ENCODE assay signal across 8 cellular contexts in the genomic region with DNA sequence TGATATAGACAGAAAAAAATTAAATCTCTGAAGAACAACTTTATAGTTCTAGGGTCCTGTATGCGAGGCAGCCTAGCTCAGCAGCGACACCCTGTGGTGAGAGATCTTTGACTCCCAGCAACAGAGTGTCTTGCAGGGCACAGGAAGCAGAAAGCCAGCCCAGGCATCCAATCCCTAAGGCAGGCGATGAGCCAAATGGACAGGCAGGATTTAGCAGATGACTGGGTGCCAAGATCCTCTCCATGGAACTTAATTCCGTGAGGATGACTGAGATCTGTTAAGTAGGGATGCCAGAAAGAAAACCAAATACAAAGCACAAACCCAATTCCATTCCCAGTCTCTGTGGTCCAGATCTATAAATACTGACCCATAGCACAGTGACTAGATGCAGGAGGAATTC. TPM values are rescaled to one million over a fixed set of nuclear protein-coding genes. Genes with fewer than 3 reads are reported as not detected.
A peak's percentile ranks its signal among the peaks of the same experiment; 100 is the strongest.
DNase-seq lines count a peak whose midpoint lies in the region; ATAC-seq, FAIRE-seq and TF ChIP-seq lines count a peak whose summit lies in the region.

No MANE protein-coding gene starts in this region.

- peaks cover 26% of the 10 kb centered on the region for H3K4me1 Mint-ChIP-seq in progenitor cell of endocrine pancreas (ENCODE audit: low read depth)

- no peaks in the 10 kb centered on the region for H3K9me3 Mint-ChIP-seq in activated naive CD4-positive, alpha-beta T cell treated with anti-CD3 and anti-CD28 coated beads, Interleukin-2, amount 50 U/mL, for 72 hours
- no peaks in the 10 kb centered on the region for H3K9me3 Mint-ChIP-seq in progenitor cell of endocrine pancreas (ENCODE audit: low read depth)

- no peak for FAIRE-seq in urothelium cell line (lab: Jason Lieb, UNC)

- H3K27me3 Mint-ChIP-seq in progenitor cell of endocrine pancreas, result no peaks in the 10 kb centered on the region

- no peak overlapping the region for H3K4me3 Mint-ChIP-seq in progenitor cell of endocrine pancreas (ENCODE audit: low read depth)

- peak; percentile 68 to 74 for ATAC-seq in activated naive CD4-positive, alpha-beta T cell treated with anti-CD3 and anti-CD28 coated beads, Interleukin-2, amount 50 U/mL, for 72 hours
- ATAC-seq in Right ventricle myocardium inferior (peak; percentile 83), GM18502 (IDR thresholded peaks at IDR 0.05; ENCODE audit: poor library complexity, unreplicated experiment) (no peak)

- H3K27ac Mint-ChIP-seq in activated naive CD4-positive, alpha-beta T cell treated with anti-CD3 and anti-CD28 coated beads, Interleukin-2, amount 50 U/mL, for 72 hours, result no peak overlapping the region
- H3K27ac Mint-ChIP-seq in progenitor cell of endocrine pancreas, result peak overlapping the region; percentile 60

- intact Hi-C loops in Right ventricle myocardium inferior (cut with DNase I), result loop anchor here (2.0 to 5.0 kb wide), 3 partner anchors 265 to 425 kb away; no protein-coding TSS in a partner anchor

- no peaks in the 10 kb centered on the region for H3K36me3 Mint-ChIP-seq in activated naive CD4-positive, alpha-beta T cell treated with anti-CD3 and anti-CD28 coated beads, Interleukin-2, amount 50 U/mL, for 72 hours
- peaks cover 2% of the 10 kb centered on the region for H3K36me3 Mint-ChIP-seq in progenitor cell of endocrine pancreas (ENCODE audit: insufficient read depth)

- peak; percentile 95 for TF ChIP-seq CTCF in progenitor cell of endocrine pancreas (IDR thresholded peaks at IDR 0.05; ENCODE audit: unreplicated experiment)

- DNase-seq in GM04504 (ENCODE audit: low read depth) (peak; percentile 91), NAMALWA (ENCODE audit: low spot score) (peak; percentile 74), SKM-1 treated with dmso at 0.1 percent for 144 hours (lab: John Stamatoyannopoulos, UW; ENCODE audit: unreplicated experiment) (peak; percentile 32), Right ventricle myocardium inferior (ENCODE audit: missing footprints) (peak; percentile 79), progenitor cell of endocrine pancreas (ENCODE audit: low spot score, unreplicated experiment) (peak; percentile 75), urothelium cell line (ENCODE audit: low spot score) (peak; percentile 50)
- peak in 1 of 2 donors; percentile 80 for DNase-seq in activated naive CD4-positive, alpha-beta T cell treated with anti-CD3 and anti-CD28 coated beads, Interleukin-2, amount 50 U/mL, for 72 hours (ENCODE audit: low spot score in 2 of 2)

RNA-seq across cellular contexts. Expression of a gene that starts 38.8 kb away (rescaled TPM):
- total RNA-seq in activated naive CD4-positive, alpha-beta T cell treated with anti-CD3 and anti-CD28 coated beads, Interleukin-2, amount 50 U/mL, for 72 hours, result 10 to 100 TPM; 11.1 to 13.0 TPM
- total RNA-seq in Right ventricle myocardium inferior, result 6.8 TPM
- total RNA-seq in progenitor cell of endocrine pancreas, result 32.3 and 34.3 TPM in 2 replicates
